Comparison of ENCODE assay signal across 24 cellular contexts in the genomic region with DNA sequence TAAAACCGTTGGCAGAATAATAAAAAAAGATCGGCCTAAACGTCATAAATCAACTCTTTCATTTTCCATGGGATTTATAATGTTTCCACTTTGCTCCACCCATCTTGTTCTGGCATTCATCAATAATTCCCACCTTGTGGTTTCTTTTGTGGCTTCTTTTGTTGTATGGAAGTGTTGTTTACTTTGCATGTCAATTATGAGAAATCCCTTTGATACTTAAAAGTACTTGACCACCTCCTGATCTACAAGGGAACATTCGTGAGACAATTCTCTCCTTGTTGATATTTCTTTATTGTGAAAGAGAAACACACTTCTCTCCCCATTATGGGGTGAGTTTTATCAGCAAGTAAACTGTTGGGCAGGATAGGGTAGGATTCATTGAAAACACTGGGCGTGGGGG. TPM values are rescaled to one million over a fixed set of nuclear protein-coding genes. Genes with fewer than 3 reads are reported as not detected.
DNase-seq lines count a peak whose midpoint lies in the region; ATAC-seq, FAIRE-seq and TF ChIP-seq lines count a peak whose summit lies in the region.
"Had no signal": no experiment of that assay in that cellular context is flagged by ENCODE, and none has a peak within 500 bp of the region (broad histone marks: within the 10 kb centered on the region; RNA-seq: fewer than 3 reads in every experiment).

No MANE protein-coding gene starts in this region.

- H3K36me3 ChIP-seq in kidney (ENCODE audit: control insufficient read depth in 1 of 2, insufficient read depth in 2 of 2, low read length in 2 of 2) = no peaks in the 10 kb centered on the region
- H3K36me3 ChIP-seq: MG63 had no signal

- no peaks in the 10 kb centered on the region for H3K4me1 ChIP-seq in kidney (ENCODE audit: control insufficient read depth in 1 of 2, insufficient read depth in 1 of 2, low read depth in 1 of 2, low read length in 2 of 2)

- TF ChIP-seq CTCF in GM20000 (IDR thresholded peaks at IDR 0.05; ENCODE audit: extremely low read depth, missing control alignments) = no peak
- TF ChIP-seq CTCF in kidney (IDR thresholded peaks at IDR 0.05; ENCODE audit: borderline replicate concordance, extremely low read depth, insufficient read depth) = no peak

- intact Hi-C loops in kidney (cut with DNase I) = no loop called here

- no peak overlapping the region for H3K27ac ChIP-seq in kidney (ENCODE audit: low read depth in 2 of 2, low read length in 2 of 2)
- H3K27ac ChIP-seq: SK-N-MC had no signal

- DNase-seq in NCI-H1417 (lab: John Stamatoyannopoulos, UW) (peak in 2 of 3 experiments; percentile 32 to 83), NCI-H1417 treated with DMSO at 0.1 percent for 48 hours (lab: John Stamatoyannopoulos, UW) (no peak), DMS153 treated with DMSO at 0.1 percent for 48 hours (lab: John Stamatoyannopoulos, UW; ENCODE audit: unreplicated experiment) (peak; percentile 16), NCI-H345 treated with DMSO at 0.1 percent for 48 hours (lab: John Stamatoyannopoulos, UW; ENCODE audit: unreplicated experiment) (peak; percentile 33), astrocyte of the hippocampus (ENCODE audit: low read depth, low spot score) (peak; percentile 20), GM20000 (ENCODE audit: low spot score) (no peak), kidney (no peak)
- DNase-seq: Calu3; CD4-positive, alpha-beta T cell; DND-41; H9; MG63; NCI-H1048; NCI-H1930; NCI-H526; SHP77; T-cell had no signal

- H3K9ac ChIP-seq in kidney (ENCODE audit: low read length in 2 of 2) = no peak overlapping the region

- no peaks in the 10 kb centered on the region for H3K9me3 ChIP-seq in kidney (ENCODE audit: control insufficient read depth in 1 of 2, low read length in 2 of 2)
- H3K9me3 ChIP-seq: MG63 had no signal

- no peak for FAIRE-seq in kidney (lab: Jason Lieb, UNC)
- FAIRE-seq: G401.6 had no signal

- H3K4me3 ChIP-seq in kidney (ENCODE audit: low read length in 2 of 2) = no peak overlapping the region
- H3K4me3 ChIP-seq: MG63, SK-N-MC had no signal

- no peak for ATAC-seq in HG03439 (IDR thresholded peaks at IDR 0.05; ENCODE audit: unreplicated experiment)
- ATAC-seq: T-cell had no signal

RNA-seq across cellular contexts. Expression of a gene that starts 2.8 kb away (rescaled TPM):
- not detected for total RNA-seq in kidney
- polyA plus RNA-seq in kidney (ENCODE audit: insufficient read depth, low read depth, low replicate concordance) = not detected
- total RNA-seq: A172; Calu3; CD4-positive, alpha-beta T cell; H9; RPMI7951; T-cell had no signal
- polyA plus RNA-seq: BJ, IgD-negative memory B cell had no signal

Comparison
In these comparisons a context has a peak if more than half of its experiments do, and no peak if none do; other contexts are left out.
1. DNase-seq: peak in NCI-H1417 (2 of 3), DMS153 treated with DMSO at 0.1 percent for 48 hours (single experiment), NCI-H345 treated with DMSO at 0.1 percent for 48 hours (single experiment) and astrocyte of the hippocampus (single experiment); none in NCI-H1417 treated with DMSO at 0.1 percent for 48 hours (single experiment), GM20000 (single experiment) and kidney (single experiment).